Comparison of ENCODE assay signal across 8 cellular contexts in genomic region chr5:7869474-7870136, GRCh38. TPM values are rescaled to one million over a fixed set of nuclear protein-coding genes. Genes with fewer than 3 reads are reported as not detected.
DNase-seq lines count a peak whose midpoint lies in the region; ATAC-seq and TF ChIP-seq lines count a peak whose summit lies in the region.

No MANE protein-coding gene starts in this region.

- H3K27me3 ChIP-seq in OCI-LY3 (ENCODE audit: low read depth, low read length) (no peaks in the 10 kb centered on the region), brain microvascular endothelial cell (replicated peaks) (no peaks in the 10 kb centered on the region), left lung (no peaks in the 10 kb centered on the region), stomach (no peaks in the 10 kb centered on the region)

- H3K36me3 ChIP-seq in OCI-LY3 (replicated peaks; ENCODE audit: low read depth, low read length) (peaks cover 23% of the 10 kb centered on the region), brain microvascular endothelial cell (replicated peaks) (no peaks in the 10 kb centered on the region), left lung (peaks cover 0 to 18% of the 10 kb centered on the region in 2 donors), stomach (peaks cover 3 to 21% (median 15%) of the 10 kb centered on the region in 4 donors)

- peak overlapping the region; percentile 88 for H3K4me2 ChIP-seq in OCI-LY3 (ENCODE audit: low read length)

- H2AFZ ChIP-seq in OCI-LY3 (ENCODE audit: low read depth, low read length): no peak overlapping the region

- TF ChIP-seq POLR2A in stomach (IDR thresholded peaks at IDR 0.05): no peak

- H3K4me3 ChIP-seq in OCI-LY3 (ENCODE audit: low read length) (peak overlapping the region; percentile 93), brain microvascular endothelial cell (ENCODE audit: low read depth, low read length) (peak overlapping the region; percentile 86), left lung (peak overlapping the region; percentile 86 to 90), stomach (peak overlapping the region; percentile 76 to 98 (median 93))

- peaks cover 81% of the 10 kb centered on the region for H3K79me2 ChIP-seq in OCI-LY3 (ENCODE audit: low read length)

- WGBS in stomach, 5 donors: 1 to 2% (median 1%) methylated on average over 13 to 41 of the region's 41 CpGs

- peak; percentile 9 to 27 for ATAC-seq in activated CD4-positive, CD25-positive, alpha-beta regulatory T cell treated with anti-CD3 and anti-CD28 coated beads, Interleukin-2, amount 50 U/mL, for 24 hours
- ATAC-seq in HG02642 (IDR thresholded peaks at IDR 0.05; ENCODE audit: poor library complexity, unreplicated experiment): peak; percentile 40
- ATAC-seq in left lung: peak; percentile 57

- in situ Hi-C loops in brain microvascular endothelial cell (cut with HindIII; ENCODE audit: low pct_ligation_motif_present, low sequenced_read_pairs): no loop called here

- H3K9me3 ChIP-seq in OCI-LY3 (ENCODE audit: insufficient read depth, low read length) (no peaks in the 10 kb centered on the region), left lung (no peaks in the 10 kb centered on the region), stomach (no peaks in the 10 kb centered on the region)

- H4K20me1 ChIP-seq in OCI-LY3 (ENCODE audit: insufficient read depth, low read length): peaks cover 42% of the 10 kb centered on the region

- DNase-seq in activated CD4-positive, CD25-positive, alpha-beta regulatory T cell treated with anti-CD3 and anti-CD28 coated beads, Interleukin-2, amount 50 U/mL, for 72 hours: no peak
- DNase-seq in brain microvascular endothelial cell (no peak), left lung (peak in 1 of 2 donors; percentile 85), stomach (peak; percentile 36), inferior parietal cortex (ENCODE audit: extremely low spot score) (no peak)

- peak overlapping the region; percentile 54 for H3K27ac ChIP-seq in OCI-LY3 (ENCODE audit: low read length)
- H3K27ac ChIP-seq in brain microvascular endothelial cell: peak overlapping the region; percentile 79
- peak overlapping the region; percentile 87 to 92 for H3K27ac ChIP-seq in left lung
- peak overlapping the region; percentile 86 to 95 (median 91) for H3K27ac ChIP-seq in stomach

- intact Hi-C loops in left lung (cut with DNase I) (no loop called here), stomach (cut with DNase I; ENCODE audit: low total_unique reads) (loop anchor here (10.0 kb wide), 1 partner anchor 1245 kb away; no protein-coding TSS in a partner anchor)

- H3K9ac ChIP-seq in OCI-LY3 (ENCODE audit: low read length): peak overlapping the region; percentile 91

- TF ChIP-seq EP300 in stomach (IDR thresholded peaks at IDR 0.05): no peak

- H3K4me1 ChIP-seq in OCI-LY3 (ENCODE audit: low read length) (peaks cover 43% of the 10 kb centered on the region), left lung (peaks cover 5 to 47% of the 10 kb centered on the region in 2 donors), stomach (peaks cover 11 to 65% (median 42%) of the 10 kb centered on the region in 4 donors)

- TF ChIP-seq CTCF in OCI-LY3 (IDR thresholded peaks at IDR 0.05; ENCODE audit: low read depth, low read length): no peak
- no peak for TF ChIP-seq CTCF in brain microvascular endothelial cell (IDR thresholded peaks at IDR 0.05; ENCODE audit: low read depth, low read length, missing control alignments)
- no peak for TF ChIP-seq CTCF in left lung (IDR thresholded peaks at IDR 0.05)
- no peak for TF ChIP-seq CTCF in stomach (IDR thresholded peaks at IDR 0.05)

RNA-seq across cellular contexts. Expression of gene MTRR, which starts 0.7 kb away (rescaled TPM):
- total RNA-seq in left lung (10 to 100 TPM; 75.2 to 78.2 TPM), stomach (10 to 100 TPM; 11.0 to 53.9 (median 51.3) TPM)
- polyA plus RNA-seq in stomach: 10 to 100 TPM in 2 of 3 donors, 1 to 10 TPM in 1; 9.7 to 21.8 (median 15.1) TPM

RNA-seq across cellular contexts. Expression of gene FASTKD3, which starts 0.8 kb away (rescaled TPM):
- total RNA-seq in left lung (1 to 10 TPM; 8.4 to 9.3 TPM), stomach (10 to 100 TPM in 2 of 5 donors, 1 to 10 TPM in 1, under 1 TPM in 1, not detected in 1; 0.58 to 13.0 (median 7.2) TPM)
- polyA plus RNA-seq in stomach: 10 to 100 TPM in 1 of 3 donors, 1 to 10 TPM in 2; 8.7 to 11.9 (median 9.9) TPM

RNA-seq across cellular contexts. Expression of gene CFAP90, which starts 18.7 kb away (rescaled TPM):
- total RNA-seq in left lung: 1 to 10 TPM in 1 of 2 donors, under 1 TPM in 1; 0.82 to 4.6 TPM
- under 1 TPM in 1 of 5 donors, not detected in 4; 0.55 TPM for total RNA-seq in stomach
- 1 to 10 TPM in 2 of 3 donors, under 1 TPM in 1; 0.81 to 1.3 (median 1.2) TPM for polyA plus RNA-seq in stomach
